ENCODE assay signal across 22 cellular contexts in genomic region chr11:17673951-17674350, GRCh38. TPM values are rescaled to one million over a fixed set of nuclear protein-coding genes. Genes with fewer than 3 reads are reported as not detected.
DNase-seq lines count a peak whose midpoint lies in the region; ATAC-seq and FAIRE-seq lines count a peak whose summit lies in the region.
"Had no signal": no experiment of that assay in that cellular context is flagged by ENCODE, and none has a peak within 500 bp of the region (broad histone marks: within the 10 kb centered on the region; RNA-seq: fewer than 3 reads in every experiment).

No MANE protein-coding gene starts in this region.

- H3K27me3 ChIP-seq in trophoblast cell (ENCODE audit: insufficient read depth, low read length), result no peaks in the 10 kb centered on the region

- no peaks in the 10 kb centered on the region for H3K36me3 ChIP-seq in trophoblast cell (ENCODE audit: control insufficient read depth in 1 of 2, insufficient read depth in 2 of 2, low read length in 2 of 2)

- H4K12ac ChIP-seq in trophoblast cell (ENCODE audit: low read depth, low read length), result no peak overlapping the region

- no peak overlapping the region for H3K9ac ChIP-seq in trophoblast cell (ENCODE audit: low read length)

- H3K79me2 ChIP-seq in trophoblast cell (ENCODE audit: control insufficient read depth, insufficient read depth, low read length, poor library complexity), result no peaks in the 10 kb centered on the region

- H2AK5ac ChIP-seq in trophoblast cell (ENCODE audit: low read length), result no peak overlapping the region

- no peak overlapping the region for H3K4me2 ChIP-seq in trophoblast cell (ENCODE audit: low read length)
- H3K4me2 ChIP-seq: A549 had no signal

- no peak overlapping the region for H3K23ac ChIP-seq in trophoblast cell (ENCODE audit: low read length)

- H3K4me3 ChIP-seq in trophoblast cell (ENCODE audit: low read depth, low read length), result no peak overlapping the region
- H3K4me3 ChIP-seq: A549, GM12878 had no signal

- no peak for ATAC-seq in HG03045 (IDR thresholded peaks at IDR 0.05; ENCODE audit: unreplicated experiment)
- ATAC-seq: A549, GM12878 had no signal

- FAIRE-seq in RCC 7860 (lab: Jason Lieb, UNC), result no peak
- FAIRE-seq: A549, GM12878, GM18507, HTR-8/SVneo had no signal

- no peaks in the 10 kb centered on the region for H3K4me1 ChIP-seq in trophoblast cell (ENCODE audit: control insufficient read depth in 1 of 2, insufficient read depth in 2 of 2, low read length in 2 of 2)
- H3K4me1 ChIP-seq: A549 had no signal

- H4K8ac ChIP-seq in trophoblast cell (ENCODE audit: low read depth, low read length), result no peak overlapping the region

- no peak overlapping the region for H3K4ac ChIP-seq in trophoblast cell (ENCODE audit: low read depth, low read length)

- no peak overlapping the region for H2AFZ ChIP-seq in trophoblast cell (ENCODE audit: insufficient read depth, low read length, poor library complexity)

- H2BK120ac ChIP-seq in trophoblast cell (ENCODE audit: insufficient read depth, low read length, poor library complexity), result no peak overlapping the region

- H3K14ac ChIP-seq in trophoblast cell (ENCODE audit: low read length), result no peak overlapping the region

- no peak overlapping the region for H2BK5ac ChIP-seq in trophoblast cell (ENCODE audit: low read depth, low read length, poor library complexity)

- H4K91ac ChIP-seq in trophoblast cell (ENCODE audit: low read depth, low read length), result no peak overlapping the region

- no peaks in the 10 kb centered on the region for H3K79me1 ChIP-seq in trophoblast cell (ENCODE audit: low read length)

- WGBS in trophoblast cell (ENCODE audit: extremely low coverage, insufficient coverage, insufficient read length), result no CpG with 5 or more reads among the region's 1 CpG

- no peak overlapping the region for H3K27ac ChIP-seq in trophoblast cell (ENCODE audit: low read depth, low read length)
- H3K27ac ChIP-seq: A549, C4-2B had no signal

- no peaks in the 10 kb centered on the region for H3K9me3 ChIP-seq in trophoblast cell (ENCODE audit: insufficient read depth, low read depth, low read length)

- DNase-seq in EL, result peak; percentile 72
- peak; percentile 24 for DNase-seq in RCC 7860 (ENCODE audit: low spot score)
- DNase-seq in dermis blood vessel endothelial cell, result peak; percentile 35
- peak; percentile 36 to 67 for DNase-seq in trophoblast cell
- no peak for DNase-seq in NCI-H1436 (lab: John Stamatoyannopoulos, UW)
- no peak for DNase-seq in NCI-H2196 treated with DMSO at 0.1 percent for 48 hours (lab: John Stamatoyannopoulos, UW; ENCODE audit: unreplicated experiment)
- DNase-seq in T-helper 9 cell, result no peak
- DNase-seq: COR-L47, DMS153, HCEC 1CT, NCI-H1048, NCI-H1694, NCI-H2107, NCI-H69, SHP77 had no signal

- H2BK12ac ChIP-seq in trophoblast cell (ENCODE audit: low read length), result no peak overlapping the region

- no peak overlapping the region for H3K18ac ChIP-seq in trophoblast cell (ENCODE audit: low read length)

RNA-seq across cellular contexts. Expression of gene MYOD1, which starts 45.4 kb away (rescaled TPM):
- total RNA-seq in dermis blood vessel endothelial cell, result not detected in 2 replicates
- 0.07 and 0.14 TPM in 2 replicates for polyA plus RNA-seq in trophoblast cell (2013)
- total RNA-seq: G401, GM12878 had no signal
- polyA plus RNA-seq: A549, GM12878 had no signal

Comparison
In these comparisons a context has a peak if more than half of its experiments do, and no peak if none do; other contexts are left out.
1. DNase-seq: peak in EL (single experiment), RCC 7860 (single experiment), dermis blood vessel endothelial cell (single experiment) and trophoblast cell (2 of 2); none in NCI-H1436 (single experiment), NCI-H2196 treated with DMSO at 0.1 percent for 48 hours (single experiment) and T-helper 9 cell (single experiment).